8 cellular contexts compared by ENCODE assay signal in genomic region chr1:53237638-53238037, GRCh38. TPM values are rescaled to one million over a fixed set of nuclear protein-coding genes. Genes with fewer than 3 reads are reported as not detected.
DNase-seq lines count a peak whose midpoint lies in the region; ATAC-seq and TF ChIP-seq lines count a peak whose summit lies in the region.

No MANE protein-coding gene starts in this region.

- POLR2A ChIA-PET in BJ (lab: Charles Lee), result no interaction called here

- H3K27me3 Mint-ChIP-seq in natural killer cell treated with Interleukin-12 subunit alpha and Interleukin-12 subunit beta and Interleukin-15 and Interleukin-18, amount 100 ng/mL, for 72 hours, result no peaks in the 10 kb centered on the region

- H3K4me2 ChIP-seq in KMS-11, result peak overlapping the region; percentile 94

- H3K4me3 ChIP-seq in BJ (ENCODE audit: low read depth, low read length) (peak overlapping the region; percentile 76), KMS-11 (IDR thresholded peaks at IDR 0.05; ENCODE audit: insufficient read depth, low read depth, low read length) (peak overlapping the region; percentile 81), coronary artery (peak overlapping the region; percentile 98)

- peaks cover 23 to 30% of the 10 kb centered on the region in 2 donors for H3K4me1 Mint-ChIP-seq in natural killer cell treated with Interleukin-12 subunit alpha and Interleukin-12 subunit beta and Interleukin-15 and Interleukin-18, amount 100 ng/mL, for 72 hours (ENCODE audit: low read depth in 2 of 2)

- CTCF ChIA-PET in BJ (lab: Yijun Ruan, JAX), result no interaction called here

- H3K4me1 ChIP-seq in KMS-11 (ENCODE audit: low read depth, poor library complexity, severe bottlenecking), result peaks cover 11% of the 10 kb centered on the region

- peaks cover 32% of the 10 kb centered on the region for H3K79me2 ChIP-seq in KMS-11 (ENCODE audit: insufficient read depth, low read depth)

- peaks cover 3% of the 10 kb centered on the region for H3K36me3 ChIP-seq in BJ (ENCODE audit: control insufficient read depth, insufficient read depth, low read length)
- H3K36me3 ChIP-seq in KMS-11 (ENCODE audit: insufficient read depth), result peaks cover 11% of the 10 kb centered on the region; the same call in 1 of the 2 replicates

- H3K4me3 Mint-ChIP-seq in natural killer cell treated with Interleukin-12 subunit alpha and Interleukin-12 subunit beta and Interleukin-15 and Interleukin-18, amount 100 ng/mL, for 72 hours, result peak overlapping the region; percentile 93

- H3K27ac ChIP-seq in KMS-11 (peak overlapping the region; percentile 54), coronary artery (peak overlapping the region in 1 of 2 donors; percentile 61)

- DNase-seq in BJ (ENCODE audit: low read depth), result no peak
- DNase-seq in coronary artery (ENCODE audit: low spot score), result no peak
- no peak for DNase-seq in natural killer cell treated with Interleukin-12 subunit alpha and Interleukin-12 subunit beta and Interleukin-15 and Interleukin-18, amount 100 ng/mL, for 72 hours (ENCODE audit: low spot score)
- DNase-seq in NCI-H2196 (lab: John Stamatoyannopoulos, UW; ENCODE audit: unreplicated experiment), result no peak

- no peaks in the 10 kb centered on the region for H4K20me1 ChIP-seq in KMS-11 (ENCODE audit: insufficient read depth)

- H3K9ac ChIP-seq in KMS-11, result peak overlapping the region; percentile 84

- H3K27ac Mint-ChIP-seq in natural killer cell treated with Interleukin-12 subunit alpha and Interleukin-12 subunit beta and Interleukin-15 and Interleukin-18, amount 100 ng/mL, for 72 hours, result peak overlapping the region; percentile 92 to 98

- H3K36me3 Mint-ChIP-seq in natural killer cell treated with Interleukin-12 subunit alpha and Interleukin-12 subunit beta and Interleukin-15 and Interleukin-18, amount 100 ng/mL, for 72 hours, result peaks cover 17% of the 10 kb centered on the region

- H3K9me3 Mint-ChIP-seq in natural killer cell treated with Interleukin-12 subunit alpha and Interleukin-12 subunit beta and Interleukin-15 and Interleukin-18, amount 100 ng/mL, for 72 hours, result no peaks in the 10 kb centered on the region

- H2AFZ ChIP-seq in KMS-11 (ENCODE audit: low read depth), result peak overlapping the region; percentile 59

- H3K27me3 ChIP-seq in BJ (ENCODE audit: control insufficient read depth, insufficient read depth, low read length) (no peaks in the 10 kb centered on the region), KMS-11 (ENCODE audit: insufficient read depth, low read depth) (no peaks in the 10 kb centered on the region)

- ATAC-seq in natural killer cell treated with Interleukin-12 subunit alpha and Interleukin-12 subunit beta and Interleukin-15 and Interleukin-18, amount 100 ng/mL, for 72 hours, result no peak
- ATAC-seq in GM19455 (IDR thresholded peaks at IDR 0.05; ENCODE audit: unreplicated experiment) (no peak), HG02798 (IDR thresholded peaks at IDR 0.05; ENCODE audit: poor library complexity, unreplicated experiment) (no peak), GM18519 (IDR thresholded peaks at IDR 0.05; ENCODE audit: low FRiP score, unreplicated experiment) (no peak)

- TF ChIP-seq CTCF in BJ (IDR thresholded peaks at IDR 0.05; ENCODE audit: insufficient read depth, low read depth, low read length) (no peak), KMS-11 (conservative IDR thresholded peaks at IDR 0.05; ENCODE audit: low read depth, low read length) (no peak), coronary artery (IDR thresholded peaks at IDR 0.05) (no peak)

RNA-seq across cellular contexts. Expression of gene MAGOH, which starts 0.7 kb away (rescaled TPM):
- 3.9 and 24.9 TPM in 2 replicates for polyA plus RNA-seq in BJ (2011; rRNA removed)
- 23.6 and 23.7 TPM in 2 replicates for polyA minus RNA-seq in BJ (2011; rRNA and poly(A)+ RNA removed)
- 10 to 100 TPM; 62.6 to 65.4 TPM for total RNA-seq in natural killer cell treated with Interleukin-12 subunit alpha and Interleukin-12 subunit beta and Interleukin-15 and Interleukin-18, amount 100 ng/mL, for 72 hours

RNA-seq across cellular contexts. Expression of gene CZIB, which starts 17.2 kb away (rescaled TPM):
- polyA plus RNA-seq in BJ (2011; rRNA removed), result 75.8 and 92.5 TPM in 2 replicates
- 17.2 and 23.4 TPM in 2 replicates for polyA minus RNA-seq in BJ (2011; rRNA and poly(A)+ RNA removed)
- 10 to 100 TPM; 37.5 to 44.5 TPM for total RNA-seq in natural killer cell treated with Interleukin-12 subunit alpha and Interleukin-12 subunit beta and Interleukin-15 and Interleukin-18, amount 100 ng/mL, for 72 hours

RNA-seq across cellular contexts. Expression of gene CPT2, which starts 41.0 kb away (rescaled TPM):
- polyA plus RNA-seq in BJ (2011; rRNA removed), result 15.4 and 20.6 TPM in 2 replicates
- 11.5 and 12.7 TPM in 2 replicates for polyA minus RNA-seq in BJ (2011; rRNA and poly(A)+ RNA removed)
- total RNA-seq in natural killer cell treated with Interleukin-12 subunit alpha and Interleukin-12 subunit beta and Interleukin-15 and Interleukin-18, amount 100 ng/mL, for 72 hours, result 10 to 100 TPM; 12.3 to 14.7 TPM
